In the genomic region with DNA sequence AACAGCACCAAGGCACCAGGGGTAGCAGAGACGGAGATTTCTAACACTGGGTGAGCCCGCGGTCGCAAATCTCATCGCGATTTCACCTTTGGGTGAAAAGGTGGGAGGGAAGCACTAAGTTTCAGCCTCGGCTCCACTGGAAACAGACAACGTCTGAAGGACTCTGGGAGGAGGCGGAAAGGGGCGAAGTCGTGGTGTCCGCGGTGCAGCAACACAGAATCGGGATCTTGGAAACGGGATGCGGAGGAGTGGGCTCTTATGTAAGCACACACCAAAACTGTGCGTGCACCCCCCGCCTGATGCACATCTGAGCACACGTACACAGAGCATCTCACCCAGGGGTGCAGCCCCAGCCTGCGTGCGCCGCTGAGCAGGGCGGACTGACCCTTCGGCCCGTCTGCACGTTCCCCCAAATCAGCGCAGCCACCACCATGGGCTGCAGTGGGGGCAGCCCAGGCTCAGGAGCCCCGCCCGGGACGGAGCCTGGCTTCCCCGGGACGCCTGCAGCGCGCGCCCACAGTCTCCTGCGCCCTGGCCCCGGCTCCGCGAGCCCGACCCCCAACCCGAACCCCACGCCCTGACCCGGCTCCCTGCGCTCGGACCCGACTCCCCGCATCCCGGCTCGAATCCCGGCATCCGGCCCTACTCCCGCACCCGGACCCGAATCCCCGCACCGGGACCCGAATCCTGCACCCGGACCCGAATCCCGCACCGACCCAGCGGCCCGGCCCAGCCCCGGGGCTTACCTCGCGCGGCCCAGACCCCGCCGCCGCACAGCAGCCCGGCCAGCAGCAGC, we compare ENCODE assay signal across 8 cellular contexts. TPM values are rescaled to one million over a fixed set of nuclear protein-coding genes. Genes with fewer than 3 reads are reported as not detected.
DNase-seq lines count a peak whose midpoint lies in the region; ATAC-seq, FAIRE-seq and TF ChIP-seq lines count a peak whose summit lies in the region.

No MANE protein-coding gene starts in this region.

- DNase-seq in H54 (ENCODE audit: insufficient read length, low spot score) (peak; percentile 28), RPMI7951 (ENCODE audit: low read depth) (peak; percentile 24), breast epithelium (ENCODE audit: low spot score in 2 of 2) (no peak)
- peak; percentile 30 for DNase-seq in stimulated activated CD4-positive, alpha-beta T cell treated with anti-CD3 and anti-CD28 coated beads, Interleukin-4, amount 100 ng/mL, for 24 hours

- ATAC-seq in HG02981 (IDR thresholded peaks at IDR 0.05; ENCODE audit: unreplicated experiment), result no peak
- ATAC-seq in HG02938 (IDR thresholded peaks at IDR 0.05; ENCODE audit: unreplicated experiment), result no peak

- peak overlapping the region; percentile 95 for H3K27ac ChIP-seq in C4-2B
- peak overlapping the region; percentile 95 to 96 for H3K27ac ChIP-seq in breast epithelium
- H3K27ac ChIP-seq in layer of hippocampus (ENCODE audit: low read depth, low read length), result peak overlapping the region; percentile 85

- H3K27me3 ChIP-seq in breast epithelium (no peaks in the 10 kb centered on the region), layer of hippocampus (ENCODE audit: control insufficient read depth, insufficient read depth, low read length) (no peaks in the 10 kb centered on the region)

- H3K4me1 ChIP-seq in breast epithelium, result peaks cover 3 to 6% of the 10 kb centered on the region in 2 donors

- H3K9me3 ChIP-seq in breast epithelium, result no peaks in the 10 kb centered on the region

- TF ChIP-seq CTCF in C4-2B (conservative IDR thresholded peaks at IDR 0.05) (no peak), breast epithelium (IDR thresholded peaks at IDR 0.05) (no peak)

- intact Hi-C loops in breast epithelium (cut with DNase I; ENCODE audit: low total_unique reads), result no loop called here

- no peak for FAIRE-seq in H54 (lab: Jason Lieb, UNC)

- H3K4me3 ChIP-seq in breast epithelium, result peak overlapping the region; percentile 81 to 89 (median 84)

- TF ChIP-seq POLR2A in H54 (IDR thresholded peaks at IDR 0.05; ENCODE audit: low read depth, low read length) (no peak), breast epithelium (IDR thresholded peaks at IDR 0.05) (no peak)

- no peaks in the 10 kb centered on the region for H3K36me3 ChIP-seq in breast epithelium

RNA-seq across cellular contexts. Expression of a gene that starts 0.7 kb away (rescaled TPM):
- total RNA-seq in RPMI7951 (2014; rRNA removed; shearing (Covaris generic)), result 48.3 and 53.6 TPM in 2 replicates
- 10 to 100 TPM; 25.4 to 47.5 (median 42.3) TPM for total RNA-seq in breast epithelium

Comparison
In these comparisons a context has a peak if more than half of its experiments do, and no peak if none do; other contexts are left out.
1. DNase-seq: peak in H54 (single experiment), RPMI7951 (single experiment) and stimulated activated CD4-positive, alpha-beta T cell treated with anti-CD3 and anti-CD28 coated beads, Interleukin-4, amount 100 ng/mL, for 24 hours (single experiment); none in breast epithelium (0 of 2).
2. Peak in every context shown above with its lines, with median percentiles within 50 percentile points of each other: H3K27ac ChIP-seq.